In genomic region chr6:74103417-74103816, GRCh38 we compare ENCODE assay signal across 9 cellular contexts.
"Had no signal": no experiment of that assay in that cellular context is flagged by ENCODE, and none has a peak within 500 bp of the region (broad histone marks: within the 10 kb centered on the region; RNA-seq: fewer than 3 reads in every experiment).

No MANE protein-coding gene starts in this region.

- H3K4me3 Mint-ChIP-seq: HFFc6, IgD-negative memory B cell had no signal

- H3K27ac Mint-ChIP-seq: HFFc6, IgD-negative memory B cell had no signal

- H3K9me3 Mint-ChIP-seq: HFFc6 had no signal

- H3K4me3 ChIP-seq: GM23248, HAP-1 had no signal

- H3K4me1 Mint-ChIP-seq: IgD-negative memory B cell had no signal

- H3K27me3 Mint-ChIP-seq: IgD-negative memory B cell had no signal

- H3K36me3 Mint-ChIP-seq: IgD-negative memory B cell had no signal

- H3K4me1 ChIP-seq: HAP-1 had no signal

- H3K27ac ChIP-seq: GM23248, HL-60 had no signal

- H3K36me3 ChIP-seq: HAP-1 had no signal

- DNase-seq: GM23248, GOT3, H7, HFFc6, KG1 had no signal

- H3K9me3 ChIP-seq: HAP-1 had no signal

- H2AFZ ChIP-seq: GM23248 had no signal

- H3K9ac ChIP-seq: GM23248 had no signal

- ATAC-seq: HCT116 had no signal
